ENCODE assay signal across 21 cellular contexts in genomic region chr1:87219626-87220025, GRCh38.
A peak's percentile ranks its signal among the peaks of the same experiment; 100 is the strongest.
DNase-seq lines count a peak whose midpoint lies in the region; ATAC-seq and TF ChIP-seq lines count a peak whose summit lies in the region.
"Had no signal": no experiment of that assay in that cellular context is flagged by ENCODE, and none has a peak within 500 bp of the region (broad histone marks: within the 10 kb centered on the region; RNA-seq: fewer than 3 reads in every experiment).

No MANE protein-coding gene starts in this region.

- no peak overlapping the region for H3K27ac ChIP-seq in left ventricle myocardium inferior (replicated peaks)
- peak overlapping the region; percentile 84; the same call in 1 of the 2 replicates for H3K27ac ChIP-seq in SJSA1
- peak overlapping the region; percentile 26 for H3K27ac ChIP-seq in subcutaneous abdominal adipose tissue (ENCODE audit: low read depth, low read length)
- H3K27ac ChIP-seq: C4-2B, SJCRH30, suprapubic skin, uterus had no signal

- no peak for DNase-seq in Right ventricle myocardium superior
- DNase-seq in left ventricle myocardium inferior, result no peak
- no peak for DNase-seq in SJSA1 (ENCODE audit: low read depth in 1 of 2, low spot score in 2 of 2)
- peak; percentile 81 for DNase-seq in fibroblast of pulmonary artery (ENCODE audit: low read depth)
- DNase-seq in putamen (ENCODE audit: low spot score), result no peak
- DNase-seq in NCI-H526 (lab: John Stamatoyannopoulos, UW), result no peak
- no peak for DNase-seq in HFFc6
- DNase-seq: activated CD8-positive, alpha-beta memory T cell treated with anti-CD3 and anti-CD28 coated beads, Interleukin-2, amount 50 U/mL, for 4 hours; activated naive CD8-positive, alpha-beta T cell treated with anti-CD3 and anti-CD28 coated beads for 36 hours; effector memory CD8-positive, alpha-beta T cell; H7; MG63; NCI-H187; NCI-H748 treated with DMSO at 0.1 percent for 48 hours; OCI-M1; SJCRH30; uterus had no signal

- H3K36me3 Mint-ChIP-seq in HFFc6 (ENCODE audit: low read depth), result 0 out of 2 replicates have a peak, but pooled peaks cover 5% of the 10 kb centered on the region
- H3K36me3 Mint-ChIP-seq: activated naive CD8-positive, alpha-beta T cell treated with anti-CD3 and anti-CD28 coated beads for 36 hours had no signal

- no peak overlapping the region for H3K4me3 ChIP-seq in left ventricle myocardium inferior
- H3K4me3 ChIP-seq in SJSA1, result no peak overlapping the region
- no peak overlapping the region for H3K4me3 ChIP-seq in fibroblast of pulmonary artery (replicated peaks; ENCODE audit: low read depth, low read length)
- H3K4me3 ChIP-seq in subcutaneous abdominal adipose tissue (ENCODE audit: low read depth in 1 of 5, low read length in 5 of 5), result no peak overlapping the region
- H3K4me3 ChIP-seq: MG63, SJCRH30, suprapubic skin, uterus had no signal

- H3K4me1 Mint-ChIP-seq in HFFc6 (ENCODE audit: low read depth), result peaks cover 36% of the 10 kb centered on the region
- H3K4me1 Mint-ChIP-seq: activated naive CD8-positive, alpha-beta T cell treated with anti-CD3 and anti-CD28 coated beads for 36 hours; nephron had no signal

- H3K9ac ChIP-seq in subcutaneous abdominal adipose tissue (ENCODE audit: low read length in 5 of 5), result no peak overlapping the region

- no peak overlapping the region for H3K4me3 Mint-ChIP-seq in HFFc6
- H3K4me3 Mint-ChIP-seq: activated naive CD8-positive, alpha-beta T cell treated with anti-CD3 and anti-CD28 coated beads for 36 hours; effector memory CD8-positive, alpha-beta T cell; nephron had no signal

- intact Hi-C loops in Right ventricle myocardium superior (cut with DNase I) (no loop called here), left ventricle myocardium inferior (cut with micrococcal nuclease) (no loop called here)

- peak; percentile 38 for ATAC-seq in Right ventricle myocardium superior (ENCODE audit: poor library complexity)
- ATAC-seq: effector memory CD8-positive, alpha-beta T cell had no signal

- TF ChIP-seq CTCF in left ventricle myocardium inferior (IDR thresholded peaks at IDR 0.05; ENCODE audit: borderline replicate concordance) (no peak), fibroblast of pulmonary artery (IDR thresholded peaks at IDR 0.05; ENCODE audit: low read length, missing control alignments) (no peak), HFFc6 (IDR thresholded peaks at IDR 0.05) (no peak)

- H3K27me3 ChIP-seq in left ventricle myocardium inferior (ENCODE audit: low read depth) (no peaks in the 10 kb centered on the region), SJSA1 (replicated peaks) (no peaks in the 10 kb centered on the region), subcutaneous abdominal adipose tissue (ENCODE audit: control insufficient read depth in 5 of 5, insufficient read depth in 4 of 5, low read length in 5 of 5) (no peaks in the 10 kb centered on the region)
- H3K27me3 ChIP-seq: MG63, SJCRH30, suprapubic skin, uterus had no signal

- peaks cover 15% of the 10 kb centered on the region for H3K9me3 Mint-ChIP-seq in HFFc6
- H3K9me3 Mint-ChIP-seq: effector memory CD8-positive, alpha-beta T cell had no signal

- H3K36me3 ChIP-seq in left ventricle myocardium inferior, result no peaks in the 10 kb centered on the region
- H3K36me3 ChIP-seq in SJSA1, result no peaks in the 10 kb centered on the region
- H3K36me3 ChIP-seq in subcutaneous abdominal adipose tissue (ENCODE audit: control insufficient read depth in 5 of 5, insufficient read depth in 5 of 5, low read length in 5 of 5), result no peaks in the 10 kb centered on the region
- H3K36me3 ChIP-seq: MG63, SJCRH30, suprapubic skin, uterus had no signal

- no peaks in the 10 kb centered on the region; the same call in 1 of the 2 replicates for H3K27me3 Mint-ChIP-seq in HFFc6 (ENCODE audit: insufficient read depth)

- no peaks in the 10 kb centered on the region for H3K4me1 ChIP-seq in left ventricle myocardium inferior
- peaks cover 40% of the 10 kb centered on the region for H3K4me1 ChIP-seq in SJSA1 (replicated peaks)
- peaks cover 0 to 12% (median 4%) of the 10 kb centered on the region in 5 donors for H3K4me1 ChIP-seq in subcutaneous abdominal adipose tissue (ENCODE audit: control insufficient read depth in 5 of 5, insufficient read depth in 5 of 5, low read length in 5 of 5)
- H3K4me1 ChIP-seq: SJCRH30, uterus had no signal

- H3K9me3 ChIP-seq in left ventricle myocardium inferior (replicated peaks) (peaks cover 26% of the 10 kb centered on the region), SJSA1 (replicated peaks) (no peaks in the 10 kb centered on the region; the same call in 1 of the 2 replicates), subcutaneous abdominal adipose tissue (ENCODE audit: control insufficient read depth in 5 of 5, low read length in 5 of 5) (peaks cover 0 to 10% (median 6%) of the 10 kb centered on the region in 5 donors)
- H3K9me3 ChIP-seq: suprapubic skin, uterus had no signal

- no peak overlapping the region for H3K27ac Mint-ChIP-seq in HFFc6
- H3K27ac Mint-ChIP-seq: activated naive CD8-positive, alpha-beta T cell treated with anti-CD3 and anti-CD28 coated beads for 36 hours; effector memory CD8-positive, alpha-beta T cell; nephron had no signal
